In genomic region chr4:158964728-158965124, GRCh38 we compare ENCODE assay signal across 1 cellular context.
TF ChIP-seq lines count a peak whose summit lies in the region.

No MANE protein-coding gene starts in this region.

TF ChIP-seq in K562, 482 proteins besides CTCF, POLR2A, EP300 and RAD21:
- TF ChIP-seq MGA (IDR thresholded peaks at IDR 0.05) = no peak
- 0 out of 2 replicates have a peak, but pooled peaks have one; percentile 2 for TF ChIP-seq SMARCA5 (IDR thresholded peaks at IDR 0.05)
- TF ChIP-seq ADNP (tag; IDR thresholded peaks at IDR 0.05) = 0 out of 2 replicates have a peak, but pooled peaks have one; percentile 48
- TF ChIP-seq TBL1XR1 (IDR thresholded peaks at IDR 0.05; ENCODE audit: low read length in 2 of 2) = no peak
- no peak for TF ChIP-seq KAT8 (IDR thresholded peaks at IDR 0.05; ENCODE audit: low read depth)
- no peak for TF ChIP-seq PHF21A (IDR thresholded peaks at IDR 0.05; ENCODE audit: borderline replicate concordance, low read depth)
- no peak for TF ChIP-seq HBP1 (CRISPR knock-in tag; IDR thresholded peaks at IDR 0.05)
- no peak for TF ChIP-seq ZNF384 (IDR thresholded peaks at IDR 0.05; ENCODE audit: low read depth, low read length)
- TF ChIP-seq TCFL5 (CRISPR knock-in tag; conservative IDR thresholded peaks at IDR 0.05) = no peak
- TF ChIP-seq CHD2 (IDR thresholded peaks at IDR 0.05; ENCODE audit: low read depth, low read length) = peak; percentile 81
- no peak for TF ChIP-seq CEBPB (tag; IDR thresholded peaks at IDR 0.05)
- TF ChIP-seq PATZ1 (CRISPR knock-in tag; IDR thresholded peaks at IDR 0.05; ENCODE audit: borderline replicate concordance) = no peak
- no peak for TF ChIP-seq ZBTB34 (CRISPR knock-in tag; IDR thresholded peaks at IDR 0.05)
- peak; percentile 32 for TF ChIP-seq ZFP36 (IDR thresholded peaks at IDR 0.05; ENCODE audit: low read depth, low read length, partially characterized antibody)
- TF ChIP-seq FOXO4 (CRISPR knock-in tag; IDR thresholded peaks at IDR 0.05) = no peak
- TF ChIP-seq CAMTA2 (CRISPR knock-in tag; conservative IDR thresholded peaks at IDR 0.05) = no peak
- TF ChIP-seq JUND (IDR thresholded peaks at IDR 0.05; ENCODE audit: borderline replicate concordance, low read depth, low read length) = no peak
- no peak for TF ChIP-seq JUND (tag; IDR thresholded peaks at IDR 0.05; ENCODE audit: borderline replicate concordance, low read depth, low read length)
- TF ChIP-seq ZC3H4 (CRISPR knock-in tag; IDR thresholded peaks at IDR 0.05; ENCODE audit: borderline replicate concordance) = no peak
- TF ChIP-seq CSDE1 (IDR thresholded peaks at IDR 0.05) = no peak
- no peak for TF ChIP-seq ZNF282 (CRISPR knock-in tag; IDR thresholded peaks at IDR 0.05)
- no peak for TF ChIP-seq CREB3L1 (IDR thresholded peaks at IDR 0.05; ENCODE audit: borderline replicate concordance, low read depth)
- TF ChIP-seq PKNOX1 (IDR thresholded peaks at IDR 0.05) = no peak
- no peak for TF ChIP-seq PURB (CRISPR knock-in tag; IDR thresholded peaks at IDR 0.05; ENCODE audit: low read depth)
- TF ChIP-seq NBN (IDR thresholded peaks at IDR 0.05; ENCODE audit: low read depth) = no peak
- TF ChIP-seq POLR2B (IDR thresholded peaks at IDR 0.05; ENCODE audit: low read depth, partially characterized antibody) = no peak
- no peak for TF ChIP-seq ZBTB43 (CRISPR knock-in tag; IDR thresholded peaks at IDR 0.05)
